Comparison of ENCODE assay signal across 20 cellular contexts in genomic region chr7:27118580-27118979, GRCh38. TPM values are rescaled to one million over a fixed set of nuclear protein-coding genes. Genes with fewer than 3 reads are reported as not detected.
A peak's percentile ranks its signal among the peaks of the same experiment; 100 is the strongest.
DNase-seq lines count a peak whose midpoint lies in the region; ATAC-seq, FAIRE-seq and TF ChIP-seq lines count a peak whose summit lies in the region.
"Had no signal": no experiment of that assay in that cellular context is flagged by ENCODE, and none has a peak within 500 bp of the region (broad histone marks: within the 10 kb centered on the region; RNA-seq: fewer than 3 reads in every experiment).

No MANE protein-coding gene starts in this region.

- dilution Hi-C loops in endothelial cell of umbilical vein (cut with MboI; ENCODE audit: extremely low pct_ligation_motif_present, low sequenced_read_pairs), result no loop called here

- DNase-seq in breast epithelium (ENCODE audit: low spot score in 2 of 2) (peak in 1 of 2 donors; percentile 17), MCF 10A (ENCODE audit: unreplicated experiment) (no peak), endothelial cell of umbilical vein (ENCODE audit: low read depth, low spot score) (no peak), upper lobe of left lung (no peak), D341Med (ENCODE audit: low spot score) (no peak)
- DNase-seq: 8988T; activated naive CD4-positive, alpha-beta T cell treated with anti-CD3 and anti-CD28 coated beads, Interleukin-2, amount 10 ng/mL, durations not matched to agents 7 days and 5 days; central memory CD4-positive, alpha-beta T cell; DND-41; GM23248; kidney glomerular epithelial cell; MG63; natural killer cell; NCI-H69; stimulated activated naive CD4-positive, alpha-beta T cell had no signal

- peaks cover 27% of the 10 kb centered on the region for H3K4me1 Mint-ChIP-seq in MCF 10A (ENCODE audit: insufficient read depth, unreplicated experiment)
- H3K4me1 Mint-ChIP-seq: activated naive CD4-positive, alpha-beta T cell treated with anti-CD3 and anti-CD28 coated beads, Interleukin-2, amount 10 ng/mL, durations not matched to agents 7 days and 5 days; natural killer cell had no signal

- no peaks in the 10 kb centered on the region for H3K9me1 ChIP-seq in endothelial cell of umbilical vein (replicated peaks; ENCODE audit: control insufficient read depth, extremely low read depth, insufficient read depth, low read length)

- H3K27me3 ChIP-seq in breast epithelium (no peaks in the 10 kb centered on the region), endothelial cell of umbilical vein (ENCODE audit: control insufficient read depth in 2 of 2, insufficient read depth in 2 of 2, low read length in 2 of 2) (no peaks in the 10 kb centered on the region), muscle layer of colon (ENCODE audit: control insufficient read depth in 1 of 2, insufficient read depth in 2 of 2, low read length in 2 of 2) (no peaks in the 10 kb centered on the region), upper lobe of left lung (peaks cover 0 to 3% (median 1%) of the 10 kb centered on the region in 4 donors)
- H3K27me3 ChIP-seq: MG63 had no signal

- TF ChIP-seq POLR2A in breast epithelium (IDR thresholded peaks at IDR 0.05), result no peak
- no peak for TF ChIP-seq POLR2A in endothelial cell of umbilical vein (IDR thresholded peaks at IDR 0.05; ENCODE audit: low read depth, low read length)
- no peak for TF ChIP-seq POLR2A in upper lobe of left lung (IDR thresholded peaks at IDR 0.05)

- peaks cover 94% of the 10 kb centered on the region for H3K79me2 ChIP-seq in endothelial cell of umbilical vein (ENCODE audit: control insufficient read depth, insufficient read depth, low read length)

- H3K4me3 ChIP-seq in breast epithelium (peak overlapping the region in 2 of 3 donors; percentile 73 to 90), endothelial cell of umbilical vein (replicated peaks in 1 of 3; ENCODE audit: insufficient read depth in 1 of 3, low read depth in 1 of 3, low read length in 3 of 3) (peak overlapping the region in 1 of 3 experiments; percentile 91), muscle layer of colon (ENCODE audit: low read depth in 1 of 2, low read length in 2 of 2) (peak overlapping the region in 1 of 2 donors; percentile 71), upper lobe of left lung (peak overlapping the region in 3 of 4 donors; percentile 35 to 59 (median 53))
- H3K4me3 ChIP-seq: GM23248, MG63, skin epidermis had no signal

- H4K20me1 ChIP-seq in endothelial cell of umbilical vein (replicated peaks; ENCODE audit: control insufficient read depth, extremely low read depth, insufficient read depth, low read length), result no peaks in the 10 kb centered on the region

- H3K36me3 ChIP-seq in breast epithelium (no peaks in the 10 kb centered on the region), endothelial cell of umbilical vein (ENCODE audit: control insufficient read depth in 2 of 2, extremely low read depth in 1 of 2, insufficient read depth in 2 of 2, low read length in 2 of 2) (no peaks in the 10 kb centered on the region), muscle layer of colon (ENCODE audit: insufficient read depth, low read length) (peaks cover 6% of the 10 kb centered on the region), upper lobe of left lung (no peaks in the 10 kb centered on the region)
- H3K36me3 ChIP-seq: MG63 had no signal

- TF ChIP-seq CTCF in breast epithelium (IDR thresholded peaks at IDR 0.05) (no peak), MCF 10A (IDR thresholded peaks at IDR 0.05; ENCODE audit: unreplicated experiment) (no peak), endothelial cell of umbilical vein (IDR thresholded peaks at IDR 0.05; ENCODE audit: extremely low read depth in 1 of 2, insufficient read depth in 1 of 2, low read depth in 1 of 2, low read length in 2 of 2) (no peak), upper lobe of left lung (IDR thresholded peaks at IDR 0.05) (no peak)

- no peak for TF ChIP-seq EP300 in upper lobe of left lung (IDR thresholded peaks at IDR 0.05)

- no peaks in the 10 kb centered on the region for H3K9me3 Mint-ChIP-seq in MCF 10A (ENCODE audit: unreplicated experiment)
- H3K9me3 Mint-ChIP-seq: activated naive CD4-positive, alpha-beta T cell treated with anti-CD3 and anti-CD28 coated beads, Interleukin-2, amount 10 ng/mL, durations not matched to agents 7 days and 5 days; natural killer cell had no signal

- no peaks in the 10 kb centered on the region for H3K9me3 ChIP-seq in breast epithelium
- no peaks in the 10 kb centered on the region for H3K9me3 ChIP-seq in endothelial cell of umbilical vein (replicated peaks; ENCODE audit: control insufficient read depth, insufficient read depth, low read length)
- H3K9me3 ChIP-seq in muscle layer of colon (ENCODE audit: low read length), result no peaks in the 10 kb centered on the region
- no peaks in the 10 kb centered on the region for H3K9me3 ChIP-seq in upper lobe of left lung
- H3K9me3 ChIP-seq: MG63 had no signal

- H2AFZ ChIP-seq in endothelial cell of umbilical vein (ENCODE audit: low read depth, low read length), result no peak overlapping the region
- H2AFZ ChIP-seq: GM23248 had no signal

- intact Hi-C loops in breast epithelium (cut with DNase I; ENCODE audit: low total_unique reads), result no loop called here
- intact Hi-C loops in MCF 10A (cut with micrococcal nuclease), result no loop called here
- intact Hi-C loops in endothelial cell of umbilical vein (cut with micrococcal nuclease), result loop anchor here (1.0 to 10.0 kb wide), 5 partner anchors 12 to 964 kb away; partner anchors contain the start of genes HOXA4, NFE2L3 and SKAP2

- no peaks in the 10 kb centered on the region for H3K27me3 Mint-ChIP-seq in MCF 10A (ENCODE audit: insufficient read depth, unreplicated experiment)

- BruUV-seq in MCF 10A (replicated peaks; lab: Mats Ljungman, UMichigan) (no TSS peak), endothelial cell of umbilical vein (replicated peaks; lab: Mats Ljungman, UMichigan) (no TSS peak)

- WGBS in upper lobe of left lung, 2 donors, result 30 to 59% methylated on average over 3 of the region's 3 CpGs

- H3K4me2 ChIP-seq in endothelial cell of umbilical vein (ENCODE audit: insufficient read depth, low read length), result peak overlapping the region; percentile 97

- FAIRE-seq in endothelial cell of umbilical vein (lab: Jason Lieb, UNC), result no peak
- FAIRE-seq: HTR-8/SVneo had no signal

- H3K4me1 ChIP-seq in breast epithelium (peaks cover 0 to 3% of the 10 kb centered on the region in 2 donors), endothelial cell of umbilical vein (ENCODE audit: control insufficient read depth, extremely low read depth, insufficient read depth, low read length) (peaks cover 79% of the 10 kb centered on the region), muscle layer of colon (ENCODE audit: insufficient read depth, low read length) (peaks cover 47% of the 10 kb centered on the region), upper lobe of left lung (peaks cover 4 to 28% (median 11%) of the 10 kb centered on the region in 4 donors)

- POLR2A ChIA-PET in MCF 10A (lab: Yijun Ruan, JAX) (interaction anchor here (0.6 to 15.3 kb wide), 6 partner anchors 11 to 262 kb away, joined by 3 to 485 read pairs (median 174); partner anchors contain the start of genes HOXA1, HOXA5 and SKAP2), endothelial cell of umbilical vein (lab: Charles Lee) (interaction anchor here (0.9 to 1.9 kb wide), 7 partner anchors 9 to 78 kb away, joined by 3 to 5 read pairs (median 3); partner anchors contain the start of gene HOXA5)

- no peak overlapping the region for H3K4me3 Mint-ChIP-seq in MCF 10A (ENCODE audit: unreplicated experiment)
- H3K4me3 Mint-ChIP-seq: activated naive CD4-positive, alpha-beta T cell treated with anti-CD3 and anti-CD28 coated beads, Interleukin-2, amount 10 ng/mL, durations not matched to agents 7 days and 5 days; natural killer cell had no signal

- H3K9ac ChIP-seq in endothelial cell of umbilical vein (replicated peaks; ENCODE audit: extremely low read depth, insufficient read depth, low read length) (peak overlapping the region; percentile 97), muscle layer of colon (ENCODE audit: low read length) (no peak overlapping the region)
- H3K9ac ChIP-seq: GM23248 had no signal

- H3K27ac ChIP-seq in breast epithelium, result peak overlapping the region; percentile 98 to 100
- H3K27ac ChIP-seq in endothelial cell of umbilical vein (ENCODE audit: insufficient read depth, low read depth, low read length), result peak overlapping the region; percentile 96
- H3K27ac ChIP-seq in muscle layer of colon (ENCODE audit: low read depth, low read length), result peak overlapping the region; percentile 67
- H3K27ac ChIP-seq in upper lobe of left lung, result peak overlapping the region; percentile 87 to 95 (median 90)
- H3K27ac ChIP-seq: GM23248 had no signal

- ATAC-seq in upper lobe of left lung (ENCODE audit: low FRiP score in 2 of 2) (no peak), HG02970 (IDR thresholded peaks at IDR 0.05; ENCODE audit: low FRiP score, unreplicated experiment) (no peak), HG02763 (IDR thresholded peaks at IDR 0.05; ENCODE audit: unreplicated experiment) (no peak)
- ATAC-seq: natural killer cell had no signal

- H3K27ac Mint-ChIP-seq in MCF 10A (ENCODE audit: low read depth, unreplicated experiment), result no peak overlapping the region
- H3K27ac Mint-ChIP-seq: activated naive CD4-positive, alpha-beta T cell treated with anti-CD3 and anti-CD28 coated beads, Interleukin-2, amount 10 ng/mL, durations not matched to agents 7 days and 5 days; natural killer cell had no signal

- peaks cover 36% of the 10 kb centered on the region for H3K36me3 Mint-ChIP-seq in MCF 10A (ENCODE audit: insufficient read depth, unreplicated experiment)
- H3K36me3 Mint-ChIP-seq: activated naive CD4-positive, alpha-beta T cell treated with anti-CD3 and anti-CD28 coated beads, Interleukin-2, amount 10 ng/mL, durations not matched to agents 7 days and 5 days; natural killer cell had no signal

- CTCF ChIA-PET in MCF 10A (lab: Yijun Ruan, JAX) (interaction anchor here (0.8 to 2.7 kb wide), 3 partner anchors 12 to 265 kb away, joined by 3 to 10 read pairs (median 3); partner anchors contain the start of gene HOXA4), endothelial cell of umbilical vein (lab: Charles Lee) (interaction anchor here (1.1 to 9.1 kb wide), 4 partner anchors 12 to 61 kb away, joined by 5 to 70 read pairs (median 36); partner anchors contain the start of genes HOXA1 and HOXA5)

RNA-seq across cellular contexts. Expression of gene HOXA4, which starts 12.0 kb away (rescaled TPM):
- 1 to 10 TPM in 2 of 3 donors, under 1 TPM in 1; 0.80 to 2.8 (median 2.0) TPM for total RNA-seq in breast epithelium
- total RNA-seq in MCF 10A (2022), result 2.6 and 3.7 TPM in 2 replicates
- 7.5 and 8.1 TPM in 2 replicates for total RNA-seq in endothelial cell of umbilical vein
- 4.9 and 5.8 TPM in 2 replicates for polyA plus RNA-seq in endothelial cell of umbilical vein
- 5.1 and 5.7 TPM in 2 replicates for polyA plus RNA-seq in endothelial cell of umbilical vein (2011; cell fraction: cytosol; rRNA removed)
- polyA plus RNA-seq in endothelial cell of umbilical vein (2011; cell fraction: nucleus; rRNA removed), result 16.7 and 22.7 TPM in 2 replicates
- 10.9 and 15.8 TPM in 2 replicates for polyA plus RNA-seq in endothelial cell of umbilical vein (2012)
- 2.7 TPM in 2 replicates for polyA minus RNA-seq in endothelial cell of umbilical vein
- not detected for polyA minus RNA-seq in endothelial cell of umbilical vein (2011; cell fraction: cytosol; rRNA and poly(A)+ RNA removed)
- polyA minus RNA-seq in endothelial cell of umbilical vein (2011; cell fraction: nucleus; rRNA and poly(A)+ RNA removed), result 6.6 and 7.0 TPM in 2 replicates
- total RNA-seq in upper lobe of left lung, result 10 to 100 TPM in 1 of 6 donors, 1 to 10 TPM in 5; 1.5 to 10.5 (median 6.2) TPM

RNA-seq across cellular contexts. Expression of gene HOXA2, which starts 16.1 kb away (rescaled TPM):
- total RNA-seq in breast epithelium, result 1 to 10 TPM in 2 of 3 donors, under 1 TPM in 1; 0.80 to 5.4 (median 1.3) TPM
- 1.2 and 1.4 TPM in 2 replicates for total RNA-seq in MCF 10A (2022)
- 2.2 and 2.3 TPM in 2 replicates for total RNA-seq in endothelial cell of umbilical vein
- polyA plus RNA-seq in endothelial cell of umbilical vein, result 1.6 and 1.9 TPM in 2 replicates
- polyA plus RNA-seq in endothelial cell of umbilical vein (2011; cell fraction: cytosol; rRNA removed), result 1.2 and 1.4 TPM in 2 replicates
- 4.1 and 4.8 TPM in 2 replicates for polyA plus RNA-seq in endothelial cell of umbilical vein (2011; cell fraction: nucleus; rRNA removed)
- polyA plus RNA-seq in endothelial cell of umbilical vein (2012), result 1.1 and 2.0 TPM in 2 replicates
- 0.68 and 0.98 TPM in 2 replicates for polyA minus RNA-seq in endothelial cell of umbilical vein
- polyA minus RNA-seq in endothelial cell of umbilical vein (2011; cell fraction: cytosol; rRNA and poly(A)+ RNA removed), result not detected
- polyA minus RNA-seq in endothelial cell of umbilical vein (2011; cell fraction: nucleus; rRNA and poly(A)+ RNA removed), result 2.5 and 3.0 TPM in 2 replicates
- 1 to 10 TPM in 2 of 6 donors, under 1 TPM in 3, not detected in 1; 0.30 to 3.0 (median 0.86) TPM for total RNA-seq in upper lobe of left lung
- total RNA-seq: GM23248, natural killer cell had no signal
- polyA plus RNA-seq: GM23248 had no signal

RNA-seq across cellular contexts. Expression of gene HOXA1, which starts 22.8 kb away (rescaled TPM):
- total RNA-seq in breast epithelium (under 1 TPM; 0.33 to 0.80 (median 0.44) TPM), MCF 10A (2022) (5.6 and 7.1 TPM in 2 replicates), endothelial cell of umbilical vein (1.5 and 2.4 TPM in 2 replicates), upper lobe of left lung (1 to 10 TPM in 1 of 6 donors, under 1 TPM in 2, not detected in 3; 0.46 to 2.1 (median 0.64) TPM)
- polyA plus RNA-seq in endothelial cell of umbilical vein, result 1.2 and 1.5 TPM in 2 replicates
- polyA plus RNA-seq in endothelial cell of umbilical vein (2011; cell fraction: cytosol; rRNA removed), result 0.99 and 1.2 TPM in 2 replicates
- 1.5 and 1.6 TPM in 2 replicates for polyA plus RNA-seq in endothelial cell of umbilical vein (2011; cell fraction: nucleus; rRNA removed)
- 1.4 and 2.3 TPM in 2 replicates for polyA plus RNA-seq in endothelial cell of umbilical vein (2012)
- 0.89 and 1.3 TPM in 2 replicates for polyA minus RNA-seq in endothelial cell of umbilical vein
- polyA minus RNA-seq in endothelial cell of umbilical vein (2011; cell fraction: cytosol; rRNA and poly(A)+ RNA removed), result not detected
- polyA minus RNA-seq in endothelial cell of umbilical vein (2011; cell fraction: nucleus; rRNA and poly(A)+ RNA removed), result 1.1 and 1.3 TPM in 2 replicates

RNA-seq across cellular contexts. Expression of gene HOXA5, which starts 24.9 kb away (rescaled TPM):
- total RNA-seq in breast epithelium (10 to 100 TPM; 11.5 to 48.7 (median 22.6) TPM), MCF 10A (2022) (7.4 and 8.8 TPM in 2 replicates), endothelial cell of umbilical vein (18.8 and 21.4 TPM in 2 replicates), upper lobe of left lung (10 to 100 TPM in 5 of 6 donors, 1 to 10 TPM in 1; 7.8 to 79.9 (median 16.9) TPM)
- polyA plus RNA-seq in endothelial cell of umbilical vein, result 18.6 and 22.1 TPM in 2 replicates
- polyA plus RNA-seq in endothelial cell of umbilical vein (2011; cell fraction: cytosol; rRNA removed), result 15.7 and 18.5 TPM in 2 replicates
- 29.1 and 32.2 TPM in 2 replicates for polyA plus RNA-seq in endothelial cell of umbilical vein (2011; cell fraction: nucleus; rRNA removed)
- polyA plus RNA-seq in endothelial cell of umbilical vein (2012), result 19.5 and 28.4 TPM in 2 replicates
- polyA minus RNA-seq in endothelial cell of umbilical vein, result 12.0 and 16.8 TPM in 2 replicates
- polyA minus RNA-seq in endothelial cell of umbilical vein (2011; cell fraction: cytosol; rRNA and poly(A)+ RNA removed), result 1.3 TPM
- 10.0 and 11.6 TPM in 2 replicates for polyA minus RNA-seq in endothelial cell of umbilical vein (2011; cell fraction: nucleus; rRNA and poly(A)+ RNA removed)

RNA-seq across cellular contexts. Expression of gene HOXA6, which starts 29.0 kb away (rescaled TPM):
- total RNA-seq in breast epithelium, result 10 to 100 TPM in 1 of 3 donors, 1 to 10 TPM in 2; 7.9 to 16.0 (median 9.0) TPM
- total RNA-seq in MCF 10A (2022), result 0.96 and 2.0 TPM in 2 replicates
- total RNA-seq in endothelial cell of umbilical vein, result 17.9 and 20.7 TPM in 2 replicates
- polyA plus RNA-seq in endothelial cell of umbilical vein, result 7.8 and 10.0 TPM in 2 replicates
- polyA plus RNA-seq in endothelial cell of umbilical vein (2011; cell fraction: cytosol; rRNA removed), result 5.0 and 6.7 TPM in 2 replicates
- 15.6 and 19.9 TPM in 2 replicates for polyA plus RNA-seq in endothelial cell of umbilical vein (2011; cell fraction: nucleus; rRNA removed)
- polyA plus RNA-seq in endothelial cell of umbilical vein (2012), result 6.1 and 6.2 TPM in 2 replicates
- polyA minus RNA-seq in endothelial cell of umbilical vein, result 6.1 and 6.7 TPM in 2 replicates
- not detected for polyA minus RNA-seq in endothelial cell of umbilical vein (2011; cell fraction: cytosol; rRNA and poly(A)+ RNA removed)
- 8.4 and 18.0 TPM in 2 replicates for polyA minus RNA-seq in endothelial cell of umbilical vein (2011; cell fraction: nucleus; rRNA and poly(A)+ RNA removed)
- total RNA-seq in upper lobe of left lung, result 1 to 10 TPM in 4 of 6 donors, under 1 TPM in 1, not detected in 1; 0.61 to 8.4 (median 4.0) TPM
